In the genomic region with DNA sequence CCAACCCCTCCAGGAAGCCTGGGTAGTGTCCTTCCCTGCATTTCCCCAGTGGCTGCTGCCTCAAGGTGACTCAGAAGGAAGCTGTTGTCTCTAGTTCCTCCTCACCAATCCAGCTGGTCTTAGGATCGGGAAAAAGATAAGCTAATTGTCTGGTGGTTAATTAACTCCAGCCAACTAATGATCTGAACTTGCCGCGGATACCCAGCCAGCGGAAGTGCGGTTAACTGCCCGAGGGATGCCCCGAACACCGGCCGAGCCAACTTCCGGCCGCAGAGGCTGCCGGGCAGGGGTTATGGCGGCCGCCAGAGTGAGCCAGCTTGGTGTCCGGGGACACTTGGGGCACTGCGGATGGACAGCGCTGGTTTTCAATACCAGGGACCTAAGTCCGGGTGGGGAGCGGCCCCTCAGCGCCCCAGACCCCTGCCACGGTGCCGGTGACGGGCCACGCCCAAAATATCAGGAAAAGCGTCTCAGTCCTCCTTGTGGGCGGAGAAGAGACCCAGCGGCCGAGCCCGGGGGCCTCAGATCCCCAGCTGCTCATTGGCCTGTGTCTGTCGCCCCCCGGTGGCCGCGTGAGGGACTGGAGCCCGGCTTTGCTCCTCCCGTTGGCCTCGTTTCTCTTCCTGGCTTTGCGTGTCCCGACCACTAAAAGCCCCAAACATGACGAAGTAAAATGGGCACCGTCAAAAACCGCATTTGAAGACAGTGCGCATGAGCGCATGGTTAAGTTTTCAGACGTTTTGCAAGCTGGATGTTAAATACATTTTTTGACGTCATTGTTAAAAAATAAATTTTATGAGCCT, we compare ENCODE assay signal across 1 cellular context.
TF ChIP-seq lines count a peak whose summit lies in the region.

No MANE protein-coding gene starts in this region.

TF ChIP-seq in HepG2, 621 proteins besides CTCF, POLR2A, EP300 and RAD21 (continued from another document and continues in another):
- TF ChIP-seq, protein P1, sequence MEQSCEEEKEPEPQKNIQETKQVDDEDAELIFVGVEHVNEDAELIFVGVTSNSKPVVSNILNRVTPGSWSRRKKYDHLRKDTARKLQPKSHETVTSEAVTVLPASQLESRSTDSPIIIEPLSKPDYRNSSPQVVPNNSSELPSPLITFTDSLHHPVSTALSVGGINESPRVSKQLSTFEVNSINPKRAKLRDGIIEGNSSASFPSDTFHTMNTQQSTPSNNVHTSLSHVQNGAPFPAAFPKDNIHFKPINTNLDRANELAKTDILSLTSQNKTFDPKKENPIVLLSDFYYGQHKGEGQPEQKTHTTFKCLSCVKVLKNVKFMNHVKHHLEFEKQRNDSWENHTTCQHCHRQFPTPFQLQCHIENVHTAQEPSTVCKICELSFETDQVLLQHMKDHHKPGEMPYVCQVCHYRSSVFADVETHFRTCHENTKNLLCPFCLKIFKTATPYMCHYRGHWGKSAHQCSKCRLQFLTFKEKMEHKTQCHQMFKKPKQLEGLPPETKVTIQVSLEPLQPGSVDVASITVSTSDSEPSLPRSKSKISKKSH (CRISPR knock-in tag; IDR thresholded peaks at IDR 0.05; ENCODE audit: borderline replicate concordance), result peak; percentile 63; the same call in 1 of the 2 replicates
- TF ChIP-seq NFIC (IDR thresholded peaks at IDR 0.05; ENCODE audit: low read length) (no peak), EZH2 (conservative IDR thresholded peaks at IDR 0.05; ENCODE audit: low read depth, low read length) (no peak), ZNF776 (CRISPR knock-in tag; IDR thresholded peaks at IDR 0.05) (no peak; the same call in 1 of the 2 replicates), HNRNPLL (IDR thresholded peaks at IDR 0.05; ENCODE audit: low read depth, low read length, poor library complexity, severe bottlenecking) (peak; percentile 51), ZNF790 (CRISPR knock-in tag; IDR thresholded peaks at IDR 0.05; ENCODE audit: borderline replicate concordance) (0 out of 2 replicates have a peak, but pooled peaks have one; percentile 49), DR1 (CRISPR knock-in tag; IDR thresholded peaks at IDR 0.05) (0 out of 2 replicates have a peak, but pooled peaks have one; percentile 41), ZNF674 (CRISPR knock-in tag; IDR thresholded peaks at IDR 0.05; ENCODE audit: low read depth) (no peak), ZNF75D (CRISPR knock-in tag; IDR thresholded peaks at IDR 0.05; ENCODE audit: borderline replicate concordance) (no peak), ZNF451 (CRISPR knock-in tag; IDR thresholded peaks at IDR 0.05) (no peak), MTA1 (CRISPR knock-in tag; IDR thresholded peaks at IDR 0.05; ENCODE audit: borderline replicate concordance) (no peak), SMYD3 (CRISPR knock-in tag; IDR thresholded peaks at IDR 0.05) (no peak), EED (CRISPR knock-in tag; IDR thresholded peaks at IDR 0.05) (peak; percentile 94), ZNF770 (CRISPR knock-in tag; IDR thresholded peaks at IDR 0.05) (peak; percentile 27; the same call in 1 of the 2 replicates), ATF3 (CRISPR knock-in tag; IDR thresholded peaks at IDR 0.05) (no peak), ZNF446 (CRISPR knock-in tag; IDR thresholded peaks at IDR 0.05) (no peak), ZNF788 (CRISPR knock-in tag; IDR thresholded peaks at IDR 0.05; ENCODE audit: borderline replicate concordance) (peak; percentile 92; the same call in 1 of the 2 replicates), HIVEP1 (CRISPR knock-in tag; IDR thresholded peaks at IDR 0.05) (peak; percentile 80; the same call in 1 of the 2 replicates), ZNF263 (CRISPR knock-in tag; IDR thresholded peaks at IDR 0.05) (peak; percentile 49; the same call in 1 of the 2 replicates), TBL1XR1 (IDR thresholded peaks at IDR 0.05; ENCODE audit: borderline replicate concordance, low read length, partially characterized antibody) (no peak), ZC3H13 (CRISPR knock-in tag; IDR thresholded peaks at IDR 0.05) (no peak), ZNF547 (CRISPR knock-in tag; IDR thresholded peaks at IDR 0.05) (peak; percentile 74; the same call in 1 of the 2 replicates), ZNF609 (CRISPR knock-in tag; IDR thresholded peaks at IDR 0.05; ENCODE audit: borderline replicate concordance) (peak; percentile 52; the same call in 1 of the 2 replicates), ELF3 (CRISPR knock-in tag; IDR thresholded peaks at IDR 0.05) (peak; percentile 65), ZNF549 (CRISPR knock-in tag; IDR thresholded peaks at IDR 0.05) (no peak; the same call in 1 of the 2 replicates), TGIF2 (CRISPR knock-in tag; IDR thresholded peaks at IDR 0.05) (no peak), ZNF775 (CRISPR knock-in tag; IDR thresholded peaks at IDR 0.05; ENCODE audit: borderline replicate concordance) (no peak), MED8 (CRISPR knock-in tag; IDR thresholded peaks at IDR 0.05; ENCODE audit: insufficient replicate concordance) (peak; percentile 53), ZNF772 (CRISPR knock-in tag; IDR thresholded peaks at IDR 0.05) (peak; percentile 96), MYC (CRISPR knock-in tag; IDR thresholded peaks at IDR 0.05; ENCODE audit: borderline replicate concordance) (peak; percentile 68; the same call in 1 of the 2 replicates), LRRFIP1 (CRISPR knock-in tag; conservative IDR thresholded peaks at IDR 0.05) (no peak), KDM2A (CRISPR knock-in tag; IDR thresholded peaks at IDR 0.05; ENCODE audit: borderline replicate concordance, low read depth) (peak; percentile 86)
- TF ChIP-seq, protein P2, sequence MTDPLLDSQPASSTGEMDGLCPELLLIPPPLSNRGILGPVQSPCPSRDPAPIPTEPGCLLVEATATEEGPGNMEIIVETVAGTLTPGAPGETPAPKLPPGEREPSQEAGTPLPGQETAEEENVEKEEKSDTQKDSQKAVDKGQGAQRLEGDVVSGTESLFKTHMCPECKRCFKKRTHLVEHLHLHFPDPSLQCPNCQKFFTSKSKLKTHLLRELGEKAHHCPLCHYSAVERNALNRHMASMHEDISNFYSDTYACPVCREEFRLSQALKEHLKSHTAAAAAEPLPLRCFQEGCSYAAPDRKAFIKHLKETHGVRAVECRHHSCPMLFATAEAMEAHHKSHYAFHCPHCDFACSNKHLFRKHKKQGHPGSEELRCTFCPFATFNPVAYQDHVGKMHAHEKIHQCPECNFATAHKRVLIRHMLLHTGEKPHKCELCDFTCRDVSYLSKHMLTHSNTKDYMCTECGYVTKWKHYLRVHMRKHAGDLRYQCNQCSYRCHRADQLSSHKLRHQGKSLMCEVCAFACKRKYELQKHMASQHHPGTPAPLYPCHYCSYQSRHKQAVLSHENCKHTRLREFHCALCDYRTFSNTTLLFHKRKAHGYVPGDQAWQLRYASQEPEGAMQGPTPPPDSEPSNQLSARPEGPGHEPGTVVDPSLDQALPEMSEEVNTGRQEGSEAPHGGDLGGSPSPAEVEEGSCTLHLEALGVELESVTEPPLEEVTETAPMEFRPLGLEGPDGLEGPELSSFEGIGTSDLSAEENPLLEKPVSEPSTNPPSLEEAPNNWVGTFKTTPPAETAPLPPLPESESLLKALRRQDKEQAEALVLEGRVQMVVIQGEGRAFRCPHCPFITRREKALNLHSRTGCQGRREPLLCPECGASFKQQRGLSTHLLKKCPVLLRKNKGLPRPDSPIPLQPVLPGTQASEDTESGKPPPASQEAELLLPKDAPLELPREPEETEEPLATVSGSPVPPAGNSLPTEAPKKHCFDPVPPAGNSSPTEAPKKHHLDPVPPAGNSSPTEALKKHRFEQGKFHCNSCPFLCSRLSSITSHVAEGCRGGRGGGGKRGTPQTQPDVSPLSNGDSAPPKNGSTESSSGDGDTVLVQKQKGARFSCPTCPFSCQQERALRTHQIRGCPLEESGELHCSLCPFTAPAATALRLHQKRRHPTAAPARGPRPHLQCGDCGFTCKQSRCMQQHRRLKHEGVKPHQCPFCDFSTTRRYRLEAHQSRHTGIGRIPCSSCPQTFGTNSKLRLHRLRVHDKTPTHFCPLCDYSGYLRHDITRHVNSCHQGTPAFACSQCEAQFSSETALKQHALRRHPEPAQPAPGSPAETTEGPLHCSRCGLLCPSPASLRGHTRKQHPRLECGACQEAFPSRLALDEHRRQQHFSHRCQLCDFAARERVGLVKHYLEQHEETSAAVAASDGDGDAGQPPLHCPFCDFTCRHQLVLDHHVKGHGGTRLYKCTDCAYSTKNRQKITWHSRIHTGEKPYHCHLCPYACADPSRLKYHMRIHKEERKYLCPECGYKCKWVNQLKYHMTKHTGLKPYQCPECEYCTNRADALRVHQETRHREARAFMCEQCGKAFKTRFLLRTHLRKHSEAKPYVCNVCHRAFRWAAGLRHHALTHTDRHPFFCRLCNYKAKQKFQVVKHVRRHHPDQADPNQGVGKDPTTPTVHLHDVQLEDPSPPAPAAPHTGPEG (CRISPR knock-in tag; IDR thresholded peaks at IDR 0.05), result no peak
- TF ChIP-seq, protein P3, sequence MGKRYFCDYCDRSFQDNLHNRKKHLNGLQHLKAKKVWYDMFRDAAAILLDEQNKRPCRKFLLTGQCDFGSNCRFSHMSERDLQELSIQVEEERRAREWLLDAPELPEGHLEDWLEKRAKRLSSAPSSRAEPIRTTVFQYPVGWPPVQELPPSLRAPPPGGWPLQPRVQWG (CRISPR knock-in tag; IDR thresholded peaks at IDR 0.05; ENCODE audit: borderline replicate concordance, low read depth), result no peak
- TF ChIP-seq, protein P4, sequence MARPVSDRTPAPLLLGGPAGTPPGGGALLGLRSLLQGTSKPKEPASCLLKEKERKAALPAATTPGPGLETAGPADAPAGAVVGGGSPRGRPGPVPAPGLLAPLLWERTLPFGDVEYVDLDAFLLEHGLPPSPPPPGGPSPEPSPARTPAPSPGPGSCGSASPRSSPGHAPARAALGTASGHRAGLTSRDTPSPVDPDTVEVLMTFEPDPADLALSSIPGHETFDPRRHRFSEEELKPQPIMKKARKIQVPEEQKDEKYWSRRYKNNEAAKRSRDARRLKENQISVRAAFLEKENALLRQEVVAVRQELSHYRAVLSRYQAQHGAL (CRISPR knock-in tag; IDR thresholded peaks at IDR 0.05; ENCODE audit: not compliant biosample characterization), result no peak
- TF ChIP-seq, protein P5, sequence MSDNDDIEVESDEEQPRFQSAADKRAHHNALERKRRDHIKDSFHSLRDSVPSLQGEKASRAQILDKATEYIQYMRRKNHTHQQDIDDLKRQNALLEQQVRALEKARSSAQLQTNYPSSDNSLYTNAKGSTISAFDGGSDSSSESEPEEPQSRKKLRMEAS (IDR thresholded peaks at IDR 0.05), result peak; percentile 68
